Comparison of ENCODE assay signal across 19 cellular contexts in genomic region chr9:98070704-98071103, GRCh38. TPM values are rescaled to one million over a fixed set of nuclear protein-coding genes. Genes with fewer than 3 reads are reported as not detected.
"Had no signal": no experiment of that assay in that cellular context is flagged by ENCODE, and none has a peak within 500 bp of the region (broad histone marks: within the 10 kb centered on the region; RNA-seq: fewer than 3 reads in every experiment).

No MANE protein-coding gene starts in this region.

- H3K36me3 ChIP-seq: neutrophil, suprapubic skin, thyroid gland, vagina had no signal

- H3K4me3 ChIP-seq: dorsolateral prefrontal cortex, hepatocyte, sigmoid colon, skin epidermis, suprapubic skin, thyroid gland, upper lobe of right lung, vagina had no signal

- H3K9me3 ChIP-seq: neutrophil, sigmoid colon, suprapubic skin, thyroid gland, upper lobe of right lung, vagina had no signal

- H3K27ac ChIP-seq: dorsolateral prefrontal cortex, hepatocyte, neutrophil, sigmoid colon, skin epidermis, suprapubic skin, thyroid gland, upper lobe of right lung, vagina had no signal

- H3K27me3 ChIP-seq: dorsolateral prefrontal cortex, hepatocyte, neutrophil, sigmoid colon, suprapubic skin, thyroid gland, upper lobe of right lung, vagina had no signal

- H2AFZ ChIP-seq: hepatocyte had no signal

- ATAC-seq: naive thymus-derived CD8-positive, alpha-beta T cell; upper lobe of right lung had no signal

- DNase-seq: cortex of kidney; dorsolateral prefrontal cortex; effector CD8-positive, alpha-beta T cell; foreskin melanocyte; head of caudate nucleus; kidney glomerular epithelial cell; mesendoderm; naive thymus-derived CD8-positive, alpha-beta T cell; sigmoid colon; stimulated activated CD4-positive, alpha-beta T cell treated with anti-CD3 and anti-CD28 coated beads, Interleukin-12 subunit alpha, Interleukin-12 subunit beta, amount 100 ng/mL, for 4 hours; stimulated activated naive CD4-positive, alpha-beta T cell treated with Interleukin-2 at 50 U/mL for 16 hours; thyroid gland; upper lobe of right lung had no signal

- H3K4me2 ChIP-seq: hepatocyte had no signal

RNA-seq across cellular contexts. Expression of gene TRIM14, which starts 48.3 kb away (rescaled TPM):
- polyA plus RNA-seq: neural cell had no signal
